ENCODE assay signal across 1 cellular context in genomic region chr14:100688598-100689499, GRCh38.
A peak's percentile ranks its signal among the peaks of the same experiment; 100 is the strongest.
TF ChIP-seq lines count a peak whose summit lies in the region.

No MANE protein-coding gene starts in this region.

TF ChIP-seq in HepG2, 621 proteins besides CTCF, POLR2A, EP300 and RAD21 (continued from another document):
- 0 out of 2 replicates have a peak, but pooled peaks have one; percentile 15 for TF ChIP-seq ZNF770 (CRISPR knock-in tag; IDR thresholded peaks at IDR 0.05)
- 0 out of 2 replicates have a peak, but pooled peaks have one; percentile 34 for TF ChIP-seq ZNF292 (CRISPR knock-in tag; IDR thresholded peaks at IDR 0.05; ENCODE audit: borderline replicate concordance, low read depth)
- no peak for TF ChIP-seq ZFP90 (CRISPR knock-in tag; IDR thresholded peaks at IDR 0.05; ENCODE audit: borderline replicate concordance)
- TF ChIP-seq, protein P1, sequence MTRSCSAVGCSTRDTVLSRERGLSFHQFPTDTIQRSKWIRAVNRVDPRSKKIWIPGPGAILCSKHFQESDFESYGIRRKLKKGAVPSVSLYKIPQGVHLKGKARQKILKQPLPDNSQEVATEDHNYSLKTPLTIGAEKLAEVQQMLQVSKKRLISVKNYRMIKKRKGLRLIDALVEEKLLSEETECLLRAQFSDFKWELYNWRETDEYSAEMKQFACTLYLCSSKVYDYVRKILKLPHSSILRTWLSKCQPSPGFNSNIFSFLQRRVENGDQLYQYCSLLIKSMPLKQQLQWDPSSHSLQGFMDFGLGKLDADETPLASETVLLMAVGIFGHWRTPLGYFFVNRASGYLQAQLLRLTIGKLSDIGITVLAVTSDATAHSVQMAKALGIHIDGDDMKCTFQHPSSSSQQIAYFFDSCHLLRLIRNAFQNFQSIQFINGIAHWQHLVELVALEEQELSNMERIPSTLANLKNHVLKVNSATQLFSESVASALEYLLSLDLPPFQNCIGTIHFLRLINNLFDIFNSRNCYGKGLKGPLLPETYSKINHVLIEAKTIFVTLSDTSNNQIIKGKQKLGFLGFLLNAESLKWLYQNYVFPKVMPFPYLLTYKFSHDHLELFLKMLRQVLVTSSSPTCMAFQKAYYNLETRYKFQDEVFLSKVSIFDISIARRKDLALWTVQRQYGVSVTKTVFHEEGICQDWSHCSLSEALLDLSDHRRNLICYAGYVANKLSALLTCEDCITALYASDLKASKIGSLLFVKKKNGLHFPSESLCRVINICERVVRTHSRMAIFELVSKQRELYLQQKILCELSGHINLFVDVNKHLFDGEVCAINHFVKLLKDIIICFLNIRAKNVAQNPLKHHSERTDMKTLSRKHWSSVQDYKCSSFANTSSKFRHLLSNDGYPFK (CRISPR knock-in tag; IDR thresholded peaks at IDR 0.05; ENCODE audit: borderline replicate concordance): peak; percentile 42; the same call in 1 of the 2 replicates
- 0 out of 2 replicates have a peak, but pooled peaks have one; percentile 8 for TF ChIP-seq HNF4A (CRISPR knock-in tag; IDR thresholded peaks at IDR 0.05)
- no peak for TF ChIP-seq KMT2B (CRISPR knock-in tag; IDR thresholded peaks at IDR 0.05)
- TF ChIP-seq ZFY (CRISPR knock-in tag; IDR thresholded peaks at IDR 0.05): peak; percentile 33; the same call in 1 of the 2 replicates
- TF ChIP-seq, protein P2, sequence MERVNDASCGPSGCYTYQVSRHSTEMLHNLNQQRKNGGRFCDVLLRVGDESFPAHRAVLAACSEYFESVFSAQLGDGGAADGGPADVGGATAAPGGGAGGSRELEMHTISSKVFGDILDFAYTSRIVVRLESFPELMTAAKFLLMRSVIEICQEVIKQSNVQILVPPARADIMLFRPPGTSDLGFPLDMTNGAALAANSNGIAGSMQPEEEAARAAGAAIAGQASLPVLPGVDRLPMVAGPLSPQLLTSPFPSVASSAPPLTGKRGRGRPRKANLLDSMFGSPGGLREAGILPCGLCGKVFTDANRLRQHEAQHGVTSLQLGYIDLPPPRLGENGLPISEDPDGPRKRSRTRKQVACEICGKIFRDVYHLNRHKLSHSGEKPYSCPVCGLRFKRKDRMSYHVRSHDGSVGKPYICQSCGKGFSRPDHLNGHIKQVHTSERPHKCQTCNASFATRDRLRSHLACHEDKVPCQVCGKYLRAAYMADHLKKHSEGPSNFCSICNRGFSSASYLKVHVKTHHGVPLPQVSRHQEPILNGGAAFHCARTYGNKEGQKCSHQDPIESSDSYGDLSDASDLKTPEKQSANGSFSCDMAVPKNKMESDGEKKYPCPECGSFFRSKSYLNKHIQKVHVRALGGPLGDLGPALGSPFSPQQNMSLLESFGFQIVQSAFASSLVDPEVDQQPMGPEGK (CRISPR knock-in tag; IDR thresholded peaks at IDR 0.05): peak; percentile 65
- TF ChIP-seq ZBTB7A (CRISPR knock-in tag; IDR thresholded peaks at IDR 0.05): peak; percentile 70; the same call in 1 of the 2 replicates
- TF ChIP-seq, protein P3, sequence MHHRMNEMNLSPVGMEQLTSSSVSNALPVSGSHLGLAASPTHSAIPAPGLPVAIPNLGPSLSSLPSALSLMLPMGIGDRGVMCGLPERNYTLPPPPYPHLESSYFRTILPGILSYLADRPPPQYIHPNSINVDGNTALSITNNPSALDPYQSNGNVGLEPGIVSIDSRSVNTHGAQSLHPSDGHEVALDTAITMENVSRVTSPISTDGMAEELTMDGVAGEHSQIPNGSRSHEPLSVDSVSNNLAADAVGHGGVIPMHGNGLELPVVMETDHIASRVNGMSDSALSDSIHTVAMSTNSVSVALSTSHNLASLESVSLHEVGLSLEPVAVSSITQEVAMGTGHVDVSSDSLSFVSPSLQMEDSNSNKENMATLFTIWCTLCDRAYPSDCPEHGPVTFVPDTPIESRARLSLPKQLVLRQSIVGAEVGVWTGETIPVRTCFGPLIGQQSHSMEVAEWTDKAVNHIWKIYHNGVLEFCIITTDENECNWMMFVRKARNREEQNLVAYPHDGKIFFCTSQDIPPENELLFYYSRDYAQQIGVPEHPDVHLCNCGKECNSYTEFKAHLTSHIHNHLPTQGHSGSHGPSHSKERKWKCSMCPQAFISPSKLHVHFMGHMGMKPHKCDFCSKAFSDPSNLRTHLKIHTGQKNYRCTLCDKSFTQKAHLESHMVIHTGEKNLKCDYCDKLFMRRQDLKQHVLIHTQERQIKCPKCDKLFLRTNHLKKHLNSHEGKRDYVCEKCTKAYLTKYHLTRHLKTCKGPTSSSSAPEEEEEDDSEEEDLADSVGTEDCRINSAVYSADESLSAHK (CRISPR knock-in tag; IDR thresholded peaks at IDR 0.05; ENCODE audit: borderline replicate concordance): no peak
- peak; percentile 38; the same call in 1 of the 2 replicates for TF ChIP-seq GATAD2A (CRISPR knock-in tag; IDR thresholded peaks at IDR 0.05)
- TF ChIP-seq HDAC1 (CRISPR knock-in tag; IDR thresholded peaks at IDR 0.05): peak; percentile 41
- TF ChIP-seq NCOA2 (CRISPR knock-in tag; IDR thresholded peaks at IDR 0.05): peak; percentile 30; the same call in 1 of the 2 replicates
- peak; percentile 61; the same call in 1 of the 2 replicates for TF ChIP-seq ZNF605 (CRISPR knock-in tag; IDR thresholded peaks at IDR 0.05)
- TF ChIP-seq ZFX (CRISPR knock-in tag; IDR thresholded peaks at IDR 0.05; ENCODE audit: low read depth): 0 out of 2 replicates have a peak, but pooled peaks have one; percentile 37
- TF ChIP-seq ZFP91 (CRISPR knock-in tag; IDR thresholded peaks at IDR 0.05; ENCODE audit: borderline replicate concordance): peak; percentile 19; the same call in 1 of the 2 replicates
- TF ChIP-seq ZNF644 (CRISPR knock-in tag; IDR thresholded peaks at IDR 0.05; ENCODE audit: low read depth): no peak
- TF ChIP-seq HOXA3 (CRISPR knock-in tag; IDR thresholded peaks at IDR 0.05): peak; percentile 18; the same call in 1 of the 2 replicates
- no peak for TF ChIP-seq AKAP8 (CRISPR knock-in tag; IDR thresholded peaks at IDR 0.05)
- 0 out of 2 replicates have a peak, but pooled peaks have one; percentile 10 for TF ChIP-seq GABPB1 (CRISPR knock-in tag; IDR thresholded peaks at IDR 0.05)
- peak; percentile 53 for TF ChIP-seq FOSL2 (CRISPR knock-in tag; IDR thresholded peaks at IDR 0.05)
- 0 out of 2 replicates have a peak, but pooled peaks have one; percentile 43 for TF ChIP-seq ZNF670 (CRISPR knock-in tag; IDR thresholded peaks at IDR 0.05; ENCODE audit: borderline replicate concordance)
- TF ChIP-seq RARA (CRISPR knock-in tag; IDR thresholded peaks at IDR 0.05): peak; percentile 50; the same call in 1 of the 2 replicates
- peak; percentile 49; the same call in 1 of the 2 replicates for TF ChIP-seq ELF1 (CRISPR knock-in tag; IDR thresholded peaks at IDR 0.05)
- 0 out of 2 replicates have a peak, but pooled peaks have one; percentile 27 for TF ChIP-seq MED1 (CRISPR knock-in tag; IDR thresholded peaks at IDR 0.05)
- TF ChIP-seq, protein P4, sequence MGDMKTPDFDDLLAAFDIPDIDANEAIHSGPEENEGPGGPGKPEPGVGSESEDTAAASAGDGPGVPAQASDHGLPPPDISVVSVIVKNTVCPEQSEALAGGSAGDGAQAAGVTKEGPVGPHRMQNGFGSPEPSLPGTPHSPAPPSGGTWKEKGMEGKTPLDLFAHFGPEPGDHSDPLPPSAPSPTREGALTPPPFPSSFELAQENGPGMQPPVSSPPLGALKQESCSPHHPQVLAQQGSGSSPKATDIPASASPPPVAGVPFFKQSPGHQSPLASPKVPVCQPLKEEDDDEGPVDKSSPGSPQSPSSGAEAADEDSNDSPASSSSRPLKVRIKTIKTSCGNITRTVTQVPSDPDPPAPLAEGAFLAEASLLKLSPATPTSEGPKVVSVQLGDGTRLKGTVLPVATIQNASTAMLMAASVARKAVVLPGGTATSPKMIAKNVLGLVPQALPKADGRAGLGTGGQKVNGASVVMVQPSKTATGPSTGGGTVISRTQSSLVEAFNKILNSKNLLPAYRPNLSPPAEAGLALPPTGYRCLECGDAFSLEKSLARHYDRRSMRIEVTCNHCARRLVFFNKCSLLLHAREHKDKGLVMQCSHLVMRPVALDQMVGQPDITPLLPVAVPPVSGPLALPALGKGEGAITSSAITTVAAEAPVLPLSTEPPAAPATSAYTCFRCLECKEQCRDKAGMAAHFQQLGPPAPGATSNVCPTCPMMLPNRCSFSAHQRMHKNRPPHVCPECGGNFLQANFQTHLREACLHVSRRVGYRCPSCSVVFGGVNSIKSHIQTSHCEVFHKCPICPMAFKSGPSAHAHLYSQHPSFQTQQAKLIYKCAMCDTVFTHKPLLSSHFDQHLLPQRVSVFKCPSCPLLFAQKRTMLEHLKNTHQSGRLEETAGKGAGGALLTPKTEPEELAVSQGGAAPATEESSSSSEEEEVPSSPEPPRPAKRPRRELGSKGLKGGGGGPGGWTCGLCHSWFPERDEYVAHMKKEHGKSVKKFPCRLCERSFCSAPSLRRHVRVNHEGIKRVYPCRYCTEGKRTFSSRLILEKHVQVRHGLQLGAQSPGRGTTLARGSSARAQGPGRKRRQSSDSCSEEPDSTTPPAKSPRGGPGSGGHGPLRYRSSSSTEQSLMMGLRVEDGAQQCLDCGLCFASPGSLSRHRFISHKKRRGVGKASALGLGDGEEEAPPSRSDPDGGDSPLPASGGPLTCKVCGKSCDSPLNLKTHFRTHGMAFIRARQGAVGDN (CRISPR knock-in tag; IDR thresholded peaks at IDR 0.05): peak; percentile 84
- peak; percentile 28; the same call in 1 of the 2 replicates for TF ChIP-seq ELF3 (CRISPR knock-in tag; IDR thresholded peaks at IDR 0.05)
- 0 out of 2 replicates have a peak, but pooled peaks have one; percentile 21 for TF ChIP-seq PITX1 (CRISPR knock-in tag; IDR thresholded peaks at IDR 0.05)
TF ChIP-seq in HepG2: peak in this region for 24.
